11 cellular contexts compared by ENCODE assay signal in genomic region chr15:70272565-70273355, GRCh38.
"Had no signal": no experiment of that assay in that cellular context is flagged by ENCODE, and none has a peak within 500 bp of the region (broad histone marks: within the 10 kb centered on the region; RNA-seq: fewer than 3 reads in every experiment).

No MANE protein-coding gene starts in this region.

- DNase-seq: activated CD4-positive, CD25-positive, alpha-beta regulatory T cell; activated T-cell treated with anti-CD3 and anti-CD28 coated beads, Interleukin-2, amount 50 U/mL, for 1 hour; amygdala; brain microvascular endothelial cell; hypothalamus; lower lobe of right lung; naive thymus-derived CD8-positive, alpha-beta T cell; stimulated activated CD4-positive, alpha-beta T cell treated with anti-CD3 and anti-CD28 coated beads, Interleukin-4, amount 100 ng/mL, for 24 hours; uterus had no signal

- H3K27me3 ChIP-seq: brain microvascular endothelial cell, ovary, uterus had no signal

- H3K9me3 ChIP-seq: lower lobe of right lung, mucosa of descending colon, ovary, uterus had no signal

- H3K4me3 ChIP-seq: lower lobe of right lung, mucosa of descending colon, ovary, uterus had no signal

- H3K36me3 ChIP-seq: brain microvascular endothelial cell, lower lobe of right lung, ovary, uterus had no signal

- H3K27ac ChIP-seq: lower lobe of right lung, ovary, uterus had no signal
